ENCODE assay signal across 1 cellular context in the genomic region with DNA sequence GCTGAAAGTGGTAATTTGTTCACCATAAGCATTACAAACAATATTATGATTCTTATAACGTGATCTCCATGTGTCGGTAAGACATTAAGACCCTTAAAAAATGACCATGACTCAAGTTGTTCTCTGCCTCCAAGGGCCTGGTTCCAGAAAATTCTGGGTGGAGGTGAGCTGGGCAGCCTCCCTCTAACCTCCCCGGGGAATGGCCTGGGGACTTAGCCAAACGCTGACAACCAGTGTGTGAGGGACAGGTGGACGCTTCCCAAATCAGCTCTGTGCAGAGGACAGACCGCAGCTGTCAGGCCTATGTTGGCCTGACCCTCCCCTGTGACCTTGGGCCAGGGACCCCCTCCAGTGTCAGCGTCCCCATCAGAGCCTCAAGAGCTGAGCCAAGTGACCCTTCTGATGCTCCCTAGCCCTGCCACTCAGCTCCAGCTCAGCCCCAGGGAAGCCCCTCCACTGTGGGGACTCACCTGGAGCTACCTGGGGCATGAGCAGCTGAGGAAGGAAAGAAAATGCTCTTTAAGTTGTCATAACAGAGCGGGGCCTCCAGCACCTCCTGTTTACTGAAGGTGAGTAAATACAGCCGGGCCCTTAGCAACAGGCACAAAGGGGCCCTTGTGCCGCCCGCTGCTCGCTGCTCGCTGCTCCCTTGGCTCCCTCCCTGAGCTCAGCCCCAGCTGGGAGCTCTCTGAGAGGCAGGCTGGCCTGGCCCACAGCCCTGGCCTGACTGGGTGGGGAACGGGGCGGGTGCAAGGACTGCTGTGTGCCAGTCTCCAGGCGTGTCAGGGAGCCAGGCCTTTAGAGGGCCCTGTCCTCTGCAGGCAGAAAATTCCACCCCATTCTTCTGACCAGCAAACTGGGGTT.
A peak's percentile ranks its signal among the peaks of the same experiment; 100 is the strongest.
TF ChIP-seq lines count a peak whose summit lies in the region.

No MANE protein-coding gene starts in this region.

TF ChIP-seq in HepG2, 621 proteins besides CTCF, POLR2A, EP300 and RAD21 (continued from another document and continues in another):
- TF ChIP-seq THAP9 (CRISPR knock-in tag; IDR thresholded peaks at IDR 0.05; ENCODE audit: borderline replicate concordance) = peak; percentile 76
- TF ChIP-seq, protein P1, sequence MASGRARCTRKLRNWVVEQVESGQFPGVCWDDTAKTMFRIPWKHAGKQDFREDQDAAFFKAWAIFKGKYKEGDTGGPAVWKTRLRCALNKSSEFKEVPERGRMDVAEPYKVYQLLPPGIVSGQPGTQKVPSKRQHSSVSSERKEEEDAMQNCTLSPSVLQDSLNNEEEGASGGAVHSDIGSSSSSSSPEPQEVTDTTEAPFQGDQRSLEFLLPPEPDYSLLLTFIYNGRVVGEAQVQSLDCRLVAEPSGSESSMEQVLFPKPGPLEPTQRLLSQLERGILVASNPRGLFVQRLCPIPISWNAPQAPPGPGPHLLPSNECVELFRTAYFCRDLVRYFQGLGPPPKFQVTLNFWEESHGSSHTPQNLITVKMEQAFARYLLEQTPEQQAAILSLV (CRISPR knock-in tag; IDR thresholded peaks at IDR 0.05; ENCODE audit: borderline replicate concordance) = peak; percentile 68; the same call in 1 of the 2 replicates
- TF ChIP-seq SRSF1 (optimal IDR thresholded peaks at IDR 0.05; ENCODE audit: low read depth, low read length) = no peak
- 0 out of 2 replicates have a peak, but pooled peaks have one; percentile 39 for TF ChIP-seq DMAP1 (CRISPR knock-in tag; IDR thresholded peaks at IDR 0.05)
- peak; percentile 74; the same call in 1 of the 2 replicates for TF ChIP-seq NFKB2 (CRISPR knock-in tag; IDR thresholded peaks at IDR 0.05; ENCODE audit: borderline replicate concordance)
- TF ChIP-seq, protein P2, sequence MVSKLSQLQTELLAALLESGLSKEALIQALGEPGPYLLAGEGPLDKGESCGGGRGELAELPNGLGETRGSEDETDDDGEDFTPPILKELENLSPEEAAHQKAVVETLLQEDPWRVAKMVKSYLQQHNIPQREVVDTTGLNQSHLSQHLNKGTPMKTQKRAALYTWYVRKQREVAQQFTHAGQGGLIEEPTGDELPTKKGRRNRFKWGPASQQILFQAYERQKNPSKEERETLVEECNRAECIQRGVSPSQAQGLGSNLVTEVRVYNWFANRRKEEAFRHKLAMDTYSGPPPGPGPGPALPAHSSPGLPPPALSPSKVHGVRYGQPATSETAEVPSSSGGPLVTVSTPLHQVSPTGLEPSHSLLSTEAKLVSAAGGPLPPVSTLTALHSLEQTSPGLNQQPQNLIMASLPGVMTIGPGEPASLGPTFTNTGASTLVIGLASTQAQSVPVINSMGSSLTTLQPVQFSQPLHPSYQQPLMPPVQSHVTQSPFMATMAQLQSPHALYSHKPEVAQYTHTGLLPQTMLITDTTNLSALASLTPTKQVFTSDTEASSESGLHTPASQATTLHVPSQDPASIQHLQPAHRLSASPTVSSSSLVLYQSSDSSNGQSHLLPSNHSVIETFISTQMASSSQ (IDR thresholded peaks at IDR 0.05; ENCODE audit: low read depth) = no peak
- TF ChIP-seq, protein P2 (CRISPR knock-in tag; IDR thresholded peaks at IDR 0.05; ENCODE audit: borderline replicate concordance) = peak; percentile 68; the same call in 1 of the 2 replicates
- TF ChIP-seq ZGPAT (CRISPR knock-in tag; IDR thresholded peaks at IDR 0.05) = peak; percentile 81
- TF ChIP-seq, protein P3, sequence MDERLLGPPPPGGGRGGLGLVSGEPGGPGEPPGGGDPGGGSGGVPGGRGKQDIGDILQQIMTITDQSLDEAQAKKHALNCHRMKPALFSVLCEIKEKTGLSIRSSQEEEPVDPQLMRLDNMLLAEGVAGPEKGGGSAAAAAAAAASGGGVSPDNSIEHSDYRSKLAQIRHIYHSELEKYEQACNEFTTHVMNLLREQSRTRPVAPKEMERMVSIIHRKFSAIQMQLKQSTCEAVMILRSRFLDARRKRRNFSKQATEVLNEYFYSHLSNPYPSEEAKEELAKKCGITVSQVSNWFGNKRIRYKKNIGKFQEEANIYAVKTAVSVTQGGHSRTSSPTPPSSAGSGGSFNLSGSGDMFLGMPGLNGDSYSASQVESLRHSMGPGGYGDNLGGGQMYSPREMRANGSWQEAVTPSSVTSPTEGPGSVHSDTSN (CRISPR knock-in tag; IDR thresholded peaks at IDR 0.05) = no peak
- TF ChIP-seq GMEB1 (CRISPR knock-in tag; IDR thresholded peaks at IDR 0.05; ENCODE audit: borderline replicate concordance) = 0 out of 2 replicates have a peak, but pooled peaks have one; percentile 20
- no peak for TF ChIP-seq ZNF615 (CRISPR knock-in tag; IDR thresholded peaks at IDR 0.05; ENCODE audit: borderline replicate concordance)
- TF ChIP-seq, protein P4, sequence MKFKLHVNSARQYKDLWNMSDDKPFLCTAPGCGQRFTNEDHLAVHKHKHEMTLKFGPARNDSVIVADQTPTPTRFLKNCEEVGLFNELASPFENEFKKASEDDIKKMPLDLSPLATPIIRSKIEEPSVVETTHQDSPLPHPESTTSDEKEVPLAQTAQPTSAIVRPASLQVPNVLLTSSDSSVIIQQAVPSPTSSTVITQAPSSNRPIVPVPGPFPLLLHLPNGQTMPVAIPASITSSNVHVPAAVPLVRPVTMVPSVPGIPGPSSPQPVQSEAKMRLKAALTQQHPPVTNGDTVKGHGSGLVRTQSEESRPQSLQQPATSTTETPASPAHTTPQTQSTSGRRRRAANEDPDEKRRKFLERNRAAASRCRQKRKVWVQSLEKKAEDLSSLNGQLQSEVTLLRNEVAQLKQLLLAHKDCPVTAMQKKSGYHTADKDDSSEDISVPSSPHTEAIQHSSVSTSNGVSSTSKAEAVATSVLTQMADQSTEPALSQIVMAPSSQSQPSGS (CRISPR knock-in tag; IDR thresholded peaks at IDR 0.05) = peak; percentile 44; the same call in 1 of the 2 replicates
- TF ChIP-seq MLX (CRISPR knock-in tag; IDR thresholded peaks at IDR 0.05) = peak; percentile 56; the same call in 1 of the 2 replicates
- 0 out of 2 replicates have a peak, but pooled peaks have one; percentile 59 for TF ChIP-seq RFXANK (CRISPR knock-in tag; IDR thresholded peaks at IDR 0.05)
- no peak for TF ChIP-seq RNF2 (conservative IDR thresholded peaks at IDR 0.05; ENCODE audit: low read depth)
- TF ChIP-seq, protein P5, sequence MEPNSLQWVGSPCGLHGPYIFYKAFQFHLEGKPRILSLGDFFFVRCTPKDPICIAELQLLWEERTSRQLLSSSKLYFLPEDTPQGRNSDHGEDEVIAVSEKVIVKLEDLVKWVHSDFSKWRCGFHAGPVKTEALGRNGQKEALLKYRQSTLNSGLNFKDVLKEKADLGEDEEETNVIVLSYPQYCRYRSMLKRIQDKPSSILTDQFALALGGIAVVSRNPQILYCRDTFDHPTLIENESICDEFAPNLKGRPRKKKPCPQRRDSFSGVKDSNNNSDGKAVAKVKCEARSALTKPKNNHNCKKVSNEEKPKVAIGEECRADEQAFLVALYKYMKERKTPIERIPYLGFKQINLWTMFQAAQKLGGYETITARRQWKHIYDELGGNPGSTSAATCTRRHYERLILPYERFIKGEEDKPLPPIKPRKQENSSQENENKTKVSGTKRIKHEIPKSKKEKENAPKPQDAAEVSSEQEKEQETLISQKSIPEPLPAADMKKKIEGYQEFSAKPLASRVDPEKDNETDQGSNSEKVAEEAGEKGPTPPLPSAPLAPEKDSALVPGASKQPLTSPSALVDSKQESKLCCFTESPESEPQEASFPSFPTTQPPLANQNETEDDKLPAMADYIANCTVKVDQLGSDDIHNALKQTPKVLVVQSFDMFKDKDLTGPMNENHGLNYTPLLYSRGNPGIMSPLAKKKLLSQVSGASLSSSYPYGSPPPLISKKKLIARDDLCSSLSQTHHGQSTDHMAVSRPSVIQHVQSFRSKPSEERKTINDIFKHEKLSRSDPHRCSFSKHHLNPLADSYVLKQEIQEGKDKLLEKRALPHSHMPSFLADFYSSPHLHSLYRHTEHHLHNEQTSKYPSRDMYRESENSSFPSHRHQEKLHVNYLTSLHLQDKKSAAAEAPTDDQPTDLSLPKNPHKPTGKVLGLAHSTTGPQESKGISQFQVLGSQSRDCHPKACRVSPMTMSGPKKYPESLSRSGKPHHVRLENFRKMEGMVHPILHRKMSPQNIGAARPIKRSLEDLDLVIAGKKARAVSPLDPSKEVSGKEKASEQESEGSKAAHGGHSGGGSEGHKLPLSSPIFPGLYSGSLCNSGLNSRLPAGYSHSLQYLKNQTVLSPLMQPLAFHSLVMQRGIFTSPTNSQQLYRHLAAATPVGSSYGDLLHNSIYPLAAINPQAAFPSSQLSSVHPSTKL (CRISPR knock-in tag; IDR thresholded peaks at IDR 0.05) = peak; percentile 85
- peak; percentile 52; the same call in 1 of the 2 replicates for TF ChIP-seq RARA (CRISPR knock-in tag; IDR thresholded peaks at IDR 0.05)
- TF ChIP-seq ZEB1 (IDR thresholded peaks at IDR 0.05; ENCODE audit: insufficient replicate concordance, low read depth) = peak; percentile 99
- no peak for TF ChIP-seq ZMAT5 (CRISPR knock-in tag; IDR thresholded peaks at IDR 0.05; ENCODE audit: borderline replicate concordance, low read depth)
- TF ChIP-seq FOXA3 (CRISPR knock-in tag; IDR thresholded peaks at IDR 0.05) = peak; percentile 100
- TF ChIP-seq RFX5 (IDR thresholded peaks at IDR 0.05; ENCODE audit: low read depth, low read length) = peak; percentile 53; the same call in 1 of the 2 replicates
- peak; percentile 20; the same call in 1 of the 2 replicates for TF ChIP-seq MIER3 (CRISPR knock-in tag; IDR thresholded peaks at IDR 0.05; ENCODE audit: borderline replicate concordance)
- TF ChIP-seq ZNF839 (CRISPR knock-in tag; IDR thresholded peaks at IDR 0.05; ENCODE audit: borderline replicate concordance) = 0 out of 2 replicates have a peak, but pooled peaks have one; percentile 68
- peak; percentile 40 for TF ChIP-seq HNRNPLL (IDR thresholded peaks at IDR 0.05; ENCODE audit: low read depth, low read length, poor library complexity, severe bottlenecking)
- TF ChIP-seq ZFP36L1 (CRISPR knock-in tag; IDR thresholded peaks at IDR 0.05) = no peak
- no peak for TF ChIP-seq FOXM1 (CRISPR knock-in tag; IDR thresholded peaks at IDR 0.05)
- TF ChIP-seq RXRB (CRISPR knock-in tag; IDR thresholded peaks at IDR 0.05; ENCODE audit: borderline replicate concordance) = peak; percentile 61
- peak; percentile 56 for TF ChIP-seq SKI (IDR thresholded peaks at IDR 0.05; ENCODE audit: partially characterized antibody)
- peak; percentile 44; the same call in 1 of the 2 replicates for TF ChIP-seq TAF1 (CRISPR knock-in tag; IDR thresholded peaks at IDR 0.05)
- 0 out of 2 replicates have a peak, but pooled peaks have one; percentile 47 for TF ChIP-seq HIVEP1 (CRISPR knock-in tag; IDR thresholded peaks at IDR 0.05)
- peak; percentile 76 for TF ChIP-seq ZNF501 (CRISPR knock-in tag; IDR thresholded peaks at IDR 0.05)
- TF ChIP-seq RBM22 (optimal IDR thresholded peaks at IDR 0.05; ENCODE audit: low read length) = peak; percentile 56
